In the genomic region with DNA sequence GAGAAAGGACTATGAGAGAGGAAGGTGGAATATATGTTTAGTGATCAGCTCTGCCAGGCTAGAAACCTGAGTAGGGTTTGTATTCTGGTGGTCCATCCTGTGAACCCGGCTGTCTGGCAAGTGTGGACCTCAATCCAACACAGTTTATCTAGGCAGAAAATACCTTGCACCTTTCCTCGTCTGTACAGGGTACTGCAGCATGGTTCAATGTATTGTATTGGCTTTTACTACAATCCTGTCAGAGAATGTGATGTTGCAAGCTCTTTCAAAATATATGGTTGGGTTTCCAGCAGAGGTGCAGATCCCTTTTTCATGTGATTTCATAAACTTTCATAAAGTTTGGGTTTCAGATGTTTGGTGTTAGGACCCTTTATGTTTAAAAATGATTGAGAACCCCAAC, we compare ENCODE assay signal across 13 cellular contexts.
DNase-seq lines count a peak whose midpoint lies in the region; ATAC-seq, FAIRE-seq and TF ChIP-seq lines count a peak whose summit lies in the region.
"Had no signal": no experiment of that assay in that cellular context is flagged by ENCODE, and none has a peak within 500 bp of the region (broad histone marks: within the 10 kb centered on the region; RNA-seq: fewer than 3 reads in every experiment).

No MANE protein-coding gene starts in this region.

- peak overlapping the region; percentile 22 for H3K9ac ChIP-seq in mesenchymal stem cell (ENCODE audit: low read length)

- no peaks in the 10 kb centered on the region for H3K27me3 Mint-ChIP-seq in T-helper 2 cell treated with Interferon-gamma antibody and Interleukin-4, amounts not matched to agents 5 μg/mL and 100 μg/mL, for 36 hours (ENCODE audit: low read depth)
- no peaks in the 10 kb centered on the region for H3K27me3 Mint-ChIP-seq in Caco-2 (ENCODE audit: insufficient read depth, unreplicated experiment)

- no peak overlapping the region for H3K14ac ChIP-seq in mesenchymal stem cell (ENCODE audit: low read length in 2 of 2)

- CTCF ChIA-PET in Caco-2 (lab: Charles Lee) = no interaction called here

- no peak overlapping the region for H2BK12ac ChIP-seq in mesenchymal stem cell (ENCODE audit: low read length in 2 of 2)

- H3K27me3 ChIP-seq in mesenchymal stem cell (ENCODE audit: control insufficient read depth in 1 of 2, insufficient read depth in 1 of 2, low read length in 2 of 2) = no peaks in the 10 kb centered on the region
- no peaks in the 10 kb centered on the region for H3K27me3 ChIP-seq in Caco-2 (replicated peaks; ENCODE audit: control insufficient read depth, insufficient read depth, low read length)

- peak overlapping the region in 1 of 2 experiments; percentile 4 for H3K4ac ChIP-seq in mesenchymal stem cell (ENCODE audit: low read depth in 1 of 2, low read length in 2 of 2)

- H3K4me3 ChIP-seq in mesenchymal stem cell (ENCODE audit: insufficient read depth in 1 of 2, low read depth in 1 of 2, low read length in 2 of 2) (no peak overlapping the region), Caco-2 (ENCODE audit: low read depth, low read length) (no peak overlapping the region)

- no peak overlapping the region for H2AFZ ChIP-seq in mesenchymal stem cell (ENCODE audit: low read depth, low read length)

- H2BK120ac ChIP-seq in mesenchymal stem cell (ENCODE audit: low read depth, low read length) = no peak overlapping the region

- peak overlapping the region in 1 of 2 experiments; percentile 83 for H3K23ac ChIP-seq in mesenchymal stem cell (ENCODE audit: low read length in 2 of 2)

- POLR2A ChIA-PET in Caco-2 (lab: Charles Lee) = no interaction called here

- peaks cover 59% of the 10 kb centered on the region for H3K4me1 Mint-ChIP-seq in T-helper 2 cell treated with Interferon-gamma antibody and Interleukin-4, amounts not matched to agents 5 μg/mL and 100 μg/mL, for 36 hours (ENCODE audit: low read depth)
- no peaks in the 10 kb centered on the region for H3K4me1 Mint-ChIP-seq in Caco-2 (ENCODE audit: low read depth, unreplicated experiment)

- H3K4me1 ChIP-seq in mesenchymal stem cell (ENCODE audit: control insufficient read depth, insufficient read depth, low read depth, low read length) (peaks cover 8% of the 10 kb centered on the region), Caco-2 (no peaks in the 10 kb centered on the region)

- no peak for TF ChIP-seq CTCF in Caco-2 (IDR thresholded peaks at IDR 0.05; ENCODE audit: insufficient read depth in 1 of 2, low read depth in 1 of 2, low read length in 1 of 2, severe bottlenecking in 1 of 2, unreplicated experiment in 1 of 2)

- peak overlapping the region; percentile 91 for H3K4me3 Mint-ChIP-seq in T-helper 2 cell treated with Interferon-gamma antibody and Interleukin-4, amounts not matched to agents 5 μg/mL and 100 μg/mL, for 36 hours
- H3K4me3 Mint-ChIP-seq in Caco-2 (ENCODE audit: unreplicated experiment) = no peak overlapping the region

- H3K36me3 ChIP-seq in mesenchymal stem cell (ENCODE audit: control insufficient read depth in 1 of 2, insufficient read depth in 2 of 2, low read depth in 1 of 2, low read length in 2 of 2) = peaks cover 0 to 22% of the 10 kb centered on the region in 2 experiments
- no peaks in the 10 kb centered on the region for H3K36me3 ChIP-seq in Caco-2 (ENCODE audit: control insufficient read depth, insufficient read depth, low read length)

- H3K18ac ChIP-seq in mesenchymal stem cell (ENCODE audit: low read depth in 1 of 2, low read length in 2 of 2) = no peak overlapping the region

- no peak overlapping the region for H3K27ac ChIP-seq in mesenchymal stem cell (ENCODE audit: low read length, poor library complexity, severe bottlenecking)

- H2AK5ac ChIP-seq in mesenchymal stem cell (ENCODE audit: low read length, severe bottlenecking) = no peak overlapping the region

- H4K91ac ChIP-seq in mesenchymal stem cell (ENCODE audit: low read length) = no peak overlapping the region

- no peak overlapping the region for H2BK15ac ChIP-seq in mesenchymal stem cell (ENCODE audit: low read depth, poor library complexity, severe bottlenecking)

- H2BK5ac ChIP-seq in mesenchymal stem cell (ENCODE audit: low read depth, low read length, poor library complexity, severe bottlenecking) = no peak overlapping the region

- TF ChIP-seq POLR2A in GM12891 (IDR thresholded peaks at IDR 0.05; ENCODE audit: low read depth, low read length) = no peak

- no peak overlapping the region for H3K4me2 ChIP-seq in mesenchymal stem cell (ENCODE audit: low read length, poor library complexity, severe bottlenecking)

- FAIRE-seq in GM12891 (lab: Jason Lieb, UNC) = peak; percentile 73
- FAIRE-seq: bronchial epithelial cell had no signal

- H3K36me3 Mint-ChIP-seq in T-helper 2 cell treated with Interferon-gamma antibody and Interleukin-4, amounts not matched to agents 5 μg/mL and 100 μg/mL, for 36 hours (ENCODE audit: low read depth) = peaks cover 31% of the 10 kb centered on the region
- H3K36me3 Mint-ChIP-seq in Caco-2 (ENCODE audit: insufficient read depth, unreplicated experiment) = no peaks in the 10 kb centered on the region

- H3K27ac Mint-ChIP-seq in T-helper 2 cell treated with Interferon-gamma antibody and Interleukin-4, amounts not matched to agents 5 μg/mL and 100 μg/mL, for 36 hours = peak overlapping the region; percentile 98
- H3K27ac Mint-ChIP-seq in Caco-2 (ENCODE audit: unreplicated experiment) = no peak overlapping the region

- H4K8ac ChIP-seq in mesenchymal stem cell (ENCODE audit: low read length) = no peak overlapping the region

- no peaks in the 10 kb centered on the region for H3K79me1 ChIP-seq in mesenchymal stem cell (replicated peaks; ENCODE audit: low read length, poor library complexity, severe bottlenecking)

- BruUV-seq in Caco-2 (replicated peaks; lab: Mats Ljungman, UMichigan) = no TSS peak

- 100% methylated on average over 1 of the region's 2 CpGs for WGBS in mesenchymal stem cell

- no peaks in the 10 kb centered on the region for H3K9me3 Mint-ChIP-seq in T-helper 2 cell treated with Interferon-gamma antibody and Interleukin-4, amounts not matched to agents 5 μg/mL and 100 μg/mL, for 36 hours
- no peaks in the 10 kb centered on the region for H3K9me3 Mint-ChIP-seq in Caco-2 (ENCODE audit: unreplicated experiment)

- H3K9me3 ChIP-seq in mesenchymal stem cell (ENCODE audit: control insufficient read depth, low read length) = no peaks in the 10 kb centered on the region
- no peaks in the 10 kb centered on the region for H3K9me3 ChIP-seq in Caco-2

- intact Hi-C loops in Caco-2 (cut with micrococcal nuclease; ENCODE audit: unreplicated experiment) = no loop called here

- DNase-seq in CD1c-positive myeloid dendritic cell (ENCODE audit: extremely low spot score) (peak; percentile 66), GM12891 (ENCODE audit: insufficient read length, low spot score) (no peak), mesenchymal stem cell (no peak), NCI-H1092 treated with DMSO at 0.1 percent for 48 hours (lab: John Stamatoyannopoulos, UW) (no peak), kidney glomerular epithelial cell (lab: John Stamatoyannopoulos, UW) (no peak), Caco-2 (no peak)
- DNase-seq in T-helper 2 cell treated with Interferon-gamma antibody and Interleukin-4, amounts not matched to agents 5 μg/mL and 100 μg/mL, for 36 hours (ENCODE audit: low spot score) = no peak
- DNase-seq: NCI-H2107; nucleus accumbens; SHP77 treated with DMSO at 0.1 percent for 48 hours; stimulated activated naive CD4-positive, alpha-beta T cell treated with Interleukin-2 at 50 U/mL for 16 hours had no signal

- ATAC-seq in GM18907 (IDR thresholded peaks at IDR 0.05; ENCODE audit: unreplicated experiment) = no peak

TF ChIP-seq in GM12891, 5 proteins besides CTCF, POLR2A, EP300 and RAD21:
- TF ChIP-seq TAF1 (IDR thresholded peaks at IDR 0.05; ENCODE audit: low read depth, low read length) (no peak), POU2F2 (IDR thresholded peaks at IDR 0.05; ENCODE audit: low read depth, low read length) (no peak), PAX5 (IDR thresholded peaks at IDR 0.05; ENCODE audit: insufficient read depth, low read length, severe bottlenecking) (no peak), SPI1 (IDR thresholded peaks at IDR 0.05; ENCODE audit: low read depth, low read length) (no peak), POLR2AphosphoS5 (IDR thresholded peaks at IDR 0.05; ENCODE audit: low read depth, low read length) (no peak)
